In the genomic region with DNA sequence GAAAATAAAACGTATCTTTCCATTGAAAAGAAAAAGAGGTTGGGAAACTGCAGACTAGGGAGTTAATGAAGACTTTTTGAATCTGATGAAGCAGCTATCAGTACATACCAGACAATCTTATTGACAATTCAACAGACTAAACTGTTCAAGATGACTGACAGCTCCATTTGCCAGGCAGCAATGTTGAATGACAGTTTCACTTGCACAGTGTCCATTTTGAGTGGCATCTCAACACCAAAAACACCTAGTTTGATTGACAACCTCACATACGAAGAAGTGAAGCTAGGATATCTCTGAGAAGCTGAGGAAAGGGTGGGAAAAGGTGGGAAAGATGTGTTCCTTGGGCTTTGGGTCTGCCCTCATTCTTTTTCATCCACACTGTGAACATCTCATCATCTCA, we compare ENCODE assay signal across 3 cellular contexts.
TF ChIP-seq lines count a peak whose summit lies in the region.

No MANE protein-coding gene starts in this region.

TF ChIP-seq in HEK293T, 16 proteins besides CTCF, POLR2A, EP300 and RAD21:
- TF ChIP-seq, protein P1, sequence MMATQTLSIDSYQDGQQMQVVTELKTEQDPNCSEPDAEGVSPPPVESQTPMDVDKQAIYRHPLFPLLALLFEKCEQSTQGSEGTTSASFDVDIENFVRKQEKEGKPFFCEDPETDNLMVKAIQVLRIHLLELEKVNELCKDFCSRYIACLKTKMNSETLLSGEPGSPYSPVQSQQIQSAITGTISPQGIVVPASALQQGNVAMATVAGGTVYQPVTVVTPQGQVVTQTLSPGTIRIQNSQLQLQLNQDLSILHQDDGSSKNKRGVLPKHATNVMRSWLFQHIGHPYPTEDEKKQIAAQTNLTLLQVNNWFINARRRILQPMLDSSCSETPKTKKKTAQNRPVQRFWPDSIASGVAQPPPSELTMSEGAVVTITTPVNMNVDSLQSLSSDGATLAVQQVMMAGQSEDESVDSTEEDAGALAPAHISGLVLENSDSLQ (IDR thresholded peaks at IDR 0.05), result peak; percentile 36; the same call in 1 of the 2 replicates
- no peak for TF ChIP-seq ARNT (IDR thresholded peaks at IDR 0.05)

TF ChIP-seq in GM12878, 131 proteins besides CTCF, POLR2A, EP300 and RAD21:
- TF ChIP-seq BCL11A (IDR thresholded peaks at IDR 0.05; ENCODE audit: low read depth, low read length) (no peak), ZNF384 (IDR thresholded peaks at IDR 0.05; ENCODE audit: borderline replicate concordance, low read depth, low read length) (no peak)
- TF ChIP-seq, protein P1 (IDR thresholded peaks at IDR 0.05), result peak; percentile 38
TF ChIP-seq in GM12878: peak in this region for 1.

TF ChIP-seq in endothelial cell of umbilical vein, 7 proteins besides CTCF, POLR2A, EP300 and RAD21:
- TF ChIP-seq JUN (IDR thresholded peaks at IDR 0.05; ENCODE audit: borderline replicate concordance, insufficient read depth, insufficient read length, low read depth) (no peak), GATA2 (IDR thresholded peaks at IDR 0.05; ENCODE audit: insufficient read depth, insufficient read length, low read depth, low read length) (no peak), MYC (IDR thresholded peaks at IDR 0.05; ENCODE audit: low read depth, low read length) (no peak), POLR2AphosphoS5 (IDR thresholded peaks at IDR 0.05; ENCODE audit: insufficient read depth, low read depth, low read length) (no peak), FOS (IDR thresholded peaks at IDR 0.05; ENCODE audit: borderline replicate concordance, insufficient read depth, low read length) (no peak), EZH2 (IDR thresholded peaks at IDR 0.05; ENCODE audit: borderline replicate concordance, low read depth, low read length, severe bottlenecking) (no peak)
- TF ChIP-seq, protein P2, sequence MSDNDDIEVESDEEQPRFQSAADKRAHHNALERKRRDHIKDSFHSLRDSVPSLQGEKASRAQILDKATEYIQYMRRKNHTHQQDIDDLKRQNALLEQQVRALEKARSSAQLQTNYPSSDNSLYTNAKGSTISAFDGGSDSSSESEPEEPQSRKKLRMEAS (IDR thresholded peaks at IDR 0.05; ENCODE audit: insufficient read depth, insufficient read length), result no peak
